Comparison of ENCODE assay signal across 36 cellular contexts in the genomic region with DNA sequence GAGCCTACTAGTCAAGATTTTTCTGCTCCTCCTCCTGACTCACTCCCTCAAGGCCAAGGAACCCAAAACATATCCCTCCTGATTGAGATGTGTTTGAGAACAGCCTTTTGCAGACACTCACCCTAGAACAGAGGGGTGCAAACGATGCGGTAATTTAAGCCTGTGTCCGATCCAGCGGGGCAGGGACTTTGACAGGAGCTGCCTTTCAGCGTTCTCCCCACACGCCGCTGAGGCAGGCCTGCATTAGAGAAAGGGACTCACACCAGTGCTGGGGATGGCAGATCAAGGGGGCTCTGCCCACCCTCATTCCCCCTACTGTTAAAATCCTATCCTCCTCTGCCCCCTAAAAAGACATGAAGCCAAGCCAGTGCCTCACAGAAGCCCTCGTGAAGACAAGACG.
A peak's percentile ranks its signal among the peaks of the same experiment; 100 is the strongest.
DNase-seq lines count a peak whose midpoint lies in the region; FAIRE-seq and TF ChIP-seq lines count a peak whose summit lies in the region.
"Had no signal": no experiment of that assay in that cellular context is flagged by ENCODE, and none has a peak within 500 bp of the region (broad histone marks: within the 10 kb centered on the region; RNA-seq: fewer than 3 reads in every experiment).

No MANE protein-coding gene starts in this region.

- H3K36me3 ChIP-seq in endodermal cell (ENCODE audit: control insufficient read depth, insufficient read depth, low read length) (peaks cover 2% of the 10 kb centered on the region), kidney (ENCODE audit: control insufficient read depth in 1 of 2, insufficient read depth in 2 of 2, low read length in 2 of 2) (peaks cover 7% of the 10 kb centered on the region in 2 donors), parathyroid adenoma (ENCODE audit: control insufficient read depth, insufficient read depth, low read length) (no peaks in the 10 kb centered on the region), SK-N-SH (replicated peaks in 1 of 2; ENCODE audit: control insufficient read depth in 1 of 2, insufficient read depth in 2 of 2, low read length in 1 of 2) (no peaks in the 10 kb centered on the region)
- no peaks in the 10 kb centered on the region for H3K36me3 ChIP-seq in CD8-positive, alpha-beta memory T cell (ENCODE audit: insufficient read depth, low read length)
- H3K36me3 ChIP-seq: BE2C; BLaER1; BLaER1 treated with 17β-estradiol and CSF1 and Interleukin-3, amounts not matched to agents 10 nM and 100 nM had no signal

- peak overlapping the region; percentile 50 for H2AFZ ChIP-seq in parathyroid adenoma
- no peak overlapping the region for H2AFZ ChIP-seq in SK-N-SH (ENCODE audit: low read depth)

- TF ChIP-seq CTCF in coronary artery (IDR thresholded peaks at IDR 0.05) (no peak), endodermal cell (conservative IDR thresholded peaks at IDR 0.05) (no peak), kidney (IDR thresholded peaks at IDR 0.05; ENCODE audit: borderline replicate concordance, extremely low read depth, insufficient read depth) (no peak), parathyroid adenoma (IDR thresholded peaks at IDR 0.05) (no peak), SK-N-SH (IDR thresholded peaks at IDR 0.05) (no peak)

- FAIRE-seq in kidney (lab: Jason Lieb, UNC), result no peak
- FAIRE-seq: A204.1, A549, D721Med had no signal

- no peaks in the 10 kb centered on the region for H3K27me3 ChIP-seq in endodermal cell (ENCODE audit: control insufficient read depth, insufficient read depth, low read length, poor library complexity, severe bottlenecking)
- no peaks in the 10 kb centered on the region for H3K27me3 ChIP-seq in parathyroid adenoma (ENCODE audit: control insufficient read depth, insufficient read depth, low read length)
- H3K27me3 ChIP-seq in CD8-positive, alpha-beta memory T cell (ENCODE audit: insufficient read depth, low read length, poor library complexity, severe bottlenecking), result no peaks in the 10 kb centered on the region
- H3K27me3 ChIP-seq in SK-N-SH (ENCODE audit: insufficient read depth), result no peaks in the 10 kb centered on the region
- H3K27me3 ChIP-seq: BE2C; BLaER1; BLaER1 treated with 17β-estradiol and CSF1 and Interleukin-3, amounts not matched to agents 10 nM and 100 nM had no signal

- peaks cover 5% of the 10 kb centered on the region for H3K36me3 Mint-ChIP-seq in endodermal cell (ENCODE audit: low read depth)
- H3K36me3 Mint-ChIP-seq in CD8-positive, alpha-beta memory T cell, result no peaks in the 10 kb centered on the region
- H3K36me3 Mint-ChIP-seq: CD14-positive monocyte; CD4-positive, alpha-beta memory T cell; CD4-positive, CD25-positive, alpha-beta regulatory T cell; CD8-positive, alpha-beta T cell had no signal

- no peaks in the 10 kb centered on the region for H3F3A ChIP-seq in SK-N-SH (replicated peaks; ENCODE audit: insufficient read depth)

- H3K9me2 ChIP-seq in SK-N-SH, result no peaks in the 10 kb centered on the region

- H3K4me1 ChIP-seq in endodermal cell (ENCODE audit: control insufficient read depth, insufficient read depth, low read length), result peaks cover 7% of the 10 kb centered on the region
- H3K4me1 ChIP-seq in kidney (ENCODE audit: control insufficient read depth in 1 of 2, insufficient read depth in 1 of 2, low read depth in 1 of 2, low read length in 2 of 2), result no peaks in the 10 kb centered on the region
- no peaks in the 10 kb centered on the region for H3K4me1 ChIP-seq in parathyroid adenoma
- H3K4me1 ChIP-seq in CD8-positive, alpha-beta memory T cell (ENCODE audit: insufficient read depth, low read length), result no peaks in the 10 kb centered on the region
- H3K4me1 ChIP-seq in SK-N-SH (ENCODE audit: control insufficient read depth in 1 of 2, insufficient read depth in 2 of 2, low read depth in 1 of 2, low read length in 1 of 2), result peaks cover 0 to 3% of the 10 kb centered on the region in 2 experiments; a peak in 1 of 4 replicates
- H3K4me1 ChIP-seq: A549, BE2C, Caco-2 had no signal

- H3K4me3 Mint-ChIP-seq in endodermal cell, result no peak overlapping the region
- H3K4me3 Mint-ChIP-seq in CD8-positive, alpha-beta memory T cell, result no peak overlapping the region
- H3K4me3 Mint-ChIP-seq: B cell; CD14-positive monocyte; CD4-positive, alpha-beta memory T cell; CD4-positive, alpha-beta T cell; CD4-positive, CD25-positive, alpha-beta regulatory T cell; CD8-positive, alpha-beta T cell had no signal

- no peak overlapping the region for H3K9ac ChIP-seq in endodermal cell (ENCODE audit: extremely low read depth, low read length, poor library complexity, severe bottlenecking)
- H3K9ac ChIP-seq in kidney (ENCODE audit: low read length in 2 of 2), result no peak overlapping the region
- no peak overlapping the region for H3K9ac ChIP-seq in parathyroid adenoma
- no peak overlapping the region for H3K9ac ChIP-seq in SK-N-SH
- H3K9ac ChIP-seq: BLaER1; BLaER1 treated with 17β-estradiol and CSF1 and Interleukin-3, amounts not matched to agents 10 nM and 100 nM had no signal

- H3K27ac Mint-ChIP-seq in endodermal cell, result no peak overlapping the region
- no peak overlapping the region for H3K27ac Mint-ChIP-seq in CD8-positive, alpha-beta memory T cell
- H3K27ac Mint-ChIP-seq: B cell; CD14-positive monocyte; CD4-positive, alpha-beta T cell; CD8-positive, alpha-beta T cell had no signal

- no peaks in the 10 kb centered on the region for H3K9me3 Mint-ChIP-seq in endodermal cell
- no peaks in the 10 kb centered on the region for H3K9me3 Mint-ChIP-seq in CD8-positive, alpha-beta memory T cell
- H3K9me3 Mint-ChIP-seq: CD14-positive monocyte; CD4-positive, alpha-beta memory T cell; CD4-positive, alpha-beta T cell; CD4-positive, CD25-positive, alpha-beta regulatory T cell; CD8-positive, alpha-beta T cell had no signal

- 94 to 98% methylated on average over 5 to 9 of the region's 9 CpGs for WGBS in endodermal cell (ENCODE audit: insufficient coverage in 1 of 2, insufficient read length in 1 of 2), 2 experiments
- 91% methylated on average over 9 of the region's 9 CpGs for WGBS in SK-N-SH (ENCODE audit: low lambda C conversion rate)

- DNase-seq in coronary artery (ENCODE audit: low spot score) (peak; percentile 35), endodermal cell (peak; percentile 58), kidney (peak; percentile 36), NCI-H774 (lab: John Stamatoyannopoulos, UW) (no peak), SK-N-SH (no peak), SHP77 treated with DMSO at 0.1 percent for 48 hours (lab: John Stamatoyannopoulos, UW) (no peak)
- no peak for DNase-seq in CD8-positive, alpha-beta memory T cell
- DNase-seq: 8988T; ACHN; AML-193; BE2C; C1 segment of cervical spinal cord; Caco-2; Calu3; CD4-positive, alpha-beta memory T cell; CD4-positive, alpha-beta T cell; CD4-positive, CD25-positive, alpha-beta regulatory T cell; CD8-positive, alpha-beta T cell; COR-L47; DMS 273 treated with DMSO at 0.1 percent for 48 hours; DMS153; DMS53; DMS79; DMS79 treated with DMSO at 0.1 percent for 48 hours; DND-41; EL had no signal

- intact Hi-C loops in kidney (cut with DNase I), result no loop called here

- H3K27ac ChIP-seq in coronary artery (no peak overlapping the region), endodermal cell (ENCODE audit: low read depth, low read length) (no peak overlapping the region), kidney (ENCODE audit: low read depth in 2 of 2, low read length in 2 of 2) (no peak overlapping the region), parathyroid adenoma (peak overlapping the region; percentile 49), SK-N-SH (ENCODE audit: low read depth in 2 of 2, low read length in 1 of 2) (no peak overlapping the region)
- no peak overlapping the region for H3K27ac ChIP-seq in CD8-positive, alpha-beta memory T cell (ENCODE audit: low read depth, low read length)
- H3K27ac ChIP-seq: 22Rv1; A549; BLaER1; BLaER1 treated with 17β-estradiol and CSF1 and Interleukin-3, amounts not matched to agents 10 nM and 100 nM; C4-2B had no signal

- H3K79me2 ChIP-seq in parathyroid adenoma (no peaks in the 10 kb centered on the region), SK-N-SH (ENCODE audit: insufficient read depth) (no peaks in the 10 kb centered on the region)

- H3K4me1 Mint-ChIP-seq in endodermal cell, result peaks cover 14% of the 10 kb centered on the region
- no peaks in the 10 kb centered on the region for H3K4me1 Mint-ChIP-seq in CD8-positive, alpha-beta memory T cell
- H3K4me1 Mint-ChIP-seq: B cell, CD14-positive monocyte had no signal

- H3K4me2 ChIP-seq in parathyroid adenoma (ENCODE audit: low read length) (no peak overlapping the region), SK-N-SH (no peak overlapping the region)
- H3K4me2 ChIP-seq: A549; BLaER1; BLaER1 treated with 17β-estradiol and CSF1 and Interleukin-3, amounts not matched to agents 10 nM and 100 nM had no signal

- TF ChIP-seq EP300 in SK-N-SH (IDR thresholded peaks at IDR 0.05; ENCODE audit: borderline replicate concordance in 1 of 2, low read depth in 1 of 2, low read length in 1 of 2), result no peak

- POLR2A ChIA-PET in CD8-positive, alpha-beta memory T cell (lab: Charles Lee), result no interaction called here
- POLR2A ChIA-PET in SK-N-SH (lab: Yijun Ruan, JAX), result no interaction called here

- CTCF ChIA-PET in CD8-positive, alpha-beta memory T cell (lab: Charles Lee), result no interaction called here
- CTCF ChIA-PET in SK-N-SH (lab: Yijun Ruan, JAX), result no interaction called here

- H3K9me3 ChIP-seq in endodermal cell (ENCODE audit: control insufficient read depth, low read length) (no peaks in the 10 kb centered on the region), kidney (ENCODE audit: control insufficient read depth in 1 of 2, low read length in 2 of 2) (no peaks in the 10 kb centered on the region), parathyroid adenoma (ENCODE audit: control insufficient read depth, low read length) (no peaks in the 10 kb centered on the region), SK-N-SH (no peaks in the 10 kb centered on the region)
- H3K9me3 ChIP-seq in CD8-positive, alpha-beta memory T cell (ENCODE audit: low read length), result no peaks in the 10 kb centered on the region
- H3K9me3 ChIP-seq: A549; BE2C; BLaER1; BLaER1 treated with 17β-estradiol and CSF1 and Interleukin-3, amounts not matched to agents 10 nM and 100 nM; Caco-2 had no signal

- TF ChIP-seq RAD21 in SK-N-SH (IDR thresholded peaks at IDR 0.05; ENCODE audit: low read length), result no peak

- no peaks in the 10 kb centered on the region for H4K20me1 ChIP-seq in SK-N-SH (ENCODE audit: insufficient read depth)
- H4K20me1 ChIP-seq: BLaER1 had no signal

- no peaks in the 10 kb centered on the region for H3K27me3 Mint-ChIP-seq in endodermal cell (ENCODE audit: insufficient read depth)
- H3K27me3 Mint-ChIP-seq in CD8-positive, alpha-beta memory T cell, result peaks cover 0 to 3% of the 10 kb centered on the region in 2 donors
- H3K27me3 Mint-ChIP-seq: CD4-positive, alpha-beta memory T cell; CD4-positive, alpha-beta T cell had no signal

- H3K4me3 ChIP-seq in coronary artery (no peak overlapping the region), endodermal cell (ENCODE audit: low read length) (no peak overlapping the region), kidney (ENCODE audit: low read length in 2 of 2) (no peak overlapping the region), parathyroid adenoma (ENCODE audit: low read depth, low read length) (no peak overlapping the region), SK-N-SH (ENCODE audit: low read depth in 2 of 2, low read length in 1 of 2) (no peak overlapping the region)
- H3K4me3 ChIP-seq in CD8-positive, alpha-beta memory T cell (ENCODE audit: low read length), result no peak overlapping the region
- H3K4me3 ChIP-seq: A549; BLaER1; BLaER1 treated with 17β-estradiol and CSF1 and Interleukin-3, amounts not matched to agents 10 nM and 100 nM had no signal

TF ChIP-seq in SK-N-SH, 30 proteins besides CTCF, POLR2A, EP300 and RAD21 (continues in another document):
- TF ChIP-seq NRF1 (IDR thresholded peaks at IDR 0.05; ENCODE audit: low read depth, low read length), result no peak

Comparison
In these comparisons a context has a peak if more than half of its experiments do, and no peak if none do; other contexts are left out.
1. DNase-seq: peak in coronary artery (single experiment), endodermal cell (single experiment) and kidney (single experiment); none in CD8-positive, alpha-beta memory T cell (0 of 5), NCI-H774 (single experiment), SK-N-SH (single experiment) and SHP77 treated with DMSO at 0.1 percent for 48 hours (single experiment).